Comparison of ENCODE assay signal across 16 cellular contexts in the genomic region with DNA sequence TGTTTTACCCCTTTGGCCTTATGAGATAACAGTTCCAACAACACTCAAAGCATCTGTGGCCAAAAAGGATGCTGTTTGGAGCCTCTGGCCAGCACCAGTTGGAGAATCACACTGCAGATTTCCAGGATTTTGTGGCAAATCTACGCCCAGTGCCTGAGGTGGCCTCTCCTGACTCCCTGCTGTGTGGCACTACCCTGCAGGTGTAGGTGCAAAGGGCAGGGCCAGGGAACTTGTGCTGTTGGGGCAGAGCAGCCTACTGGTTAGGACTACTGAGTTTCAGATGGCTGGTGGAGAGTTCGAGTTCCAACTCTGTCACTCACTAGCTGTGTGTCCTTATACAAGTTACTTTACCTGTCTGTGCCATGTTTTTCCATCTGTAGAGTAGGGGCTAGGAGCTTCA.
"Had no signal": no experiment of that assay in that cellular context is flagged by ENCODE, and none has a peak within 500 bp of the region (broad histone marks: within the 10 kb centered on the region; RNA-seq: fewer than 3 reads in every experiment).

No MANE protein-coding gene starts in this region.

- H3K9me3 Mint-ChIP-seq: effector memory CD8-positive, alpha-beta T cell had no signal

- H3K4me3 ChIP-seq: coronary artery, esophagus muscularis mucosa, gastroesophageal sphincter, heart left ventricle, hepatocyte, lower lobe of right lung had no signal

- H3K27me3 ChIP-seq: foreskin keratinocyte had no signal

- H3K4me1 Mint-ChIP-seq: immature natural killer cell had no signal

- H3K36me3 Mint-ChIP-seq: immature natural killer cell had no signal

- DNase-seq: dermis blood vessel endothelial cell; effector CD8-positive, alpha-beta T cell; effector memory CD8-positive, alpha-beta T cell; foreskin keratinocyte; heart left ventricle; hypothalamus; immature natural killer cell; left cardiac atrium; left ventricle myocardium superior; lower lobe of right lung; mesenchymal stem cell; midbrain had no signal

- H3K36me3 ChIP-seq: esophagus muscularis mucosa, gastroesophageal sphincter, heart left ventricle, lower lobe of right lung had no signal

- H3K4me3 Mint-ChIP-seq: effector memory CD8-positive, alpha-beta T cell; immature natural killer cell had no signal

- H3K4me1 ChIP-seq: esophagus muscularis mucosa, foreskin keratinocyte, gastroesophageal sphincter, heart left ventricle, lower lobe of right lung had no signal

- H3K27ac Mint-ChIP-seq: effector memory CD8-positive, alpha-beta T cell; immature natural killer cell had no signal

- H3K9me3 ChIP-seq: heart left ventricle, lower lobe of right lung had no signal

- ATAC-seq: effector memory CD8-positive, alpha-beta T cell; foreskin keratinocyte; gastroesophageal sphincter; heart left ventricle; left cardiac atrium; left ventricle myocardium superior; lower lobe of right lung had no signal

- H3K27ac ChIP-seq: coronary artery, esophagus muscularis mucosa, foreskin keratinocyte, gastroesophageal sphincter, heart left ventricle, hepatocyte, lower lobe of right lung had no signal
